In genomic region chr2:219434718-219435525, GRCh38 we compare ENCODE assay signal across 9 cellular contexts. TPM values are rescaled to one million over a fixed set of nuclear protein-coding genes. Genes with fewer than 3 reads are reported as not detected.
DNase-seq lines count a peak whose midpoint lies in the region; ATAC-seq and TF ChIP-seq lines count a peak whose summit lies in the region.
"Had no signal": no experiment of that assay in that cellular context is flagged by ENCODE, and none has a peak within 500 bp of the region (broad histone marks: within the 10 kb centered on the region; RNA-seq: fewer than 3 reads in every experiment).

Gene SPEG (plus strand): TSS chr2:219434843. CDS start chr2:219434978, 135 bp downstream.

- H3K36me3 Mint-ChIP-seq in stimulated activated memory B cell treated with anti-CD40 and anti-IgM and Interleukin-4, amounts not matched to agents 10 μg/mL and 1 μg/mL and 100 μg/mL, for 72 hours, result no peaks in the 10 kb centered on the region
- no peaks in the 10 kb centered on the region for H3K36me3 Mint-ChIP-seq in stimulated activated effector memory CD8-positive, alpha-beta T cell treated with anti-CD3 and anti-CD28 coated beads, Interleukin-12 subunit alpha, Interleukin-12 subunit beta, amount 100 ng/mL, for 72 hours

- intact Hi-C loops in left lung (cut with DNase I), result no loop called here

- H3K9me3 Mint-ChIP-seq in stimulated activated memory B cell treated with anti-CD40 and anti-IgM and Interleukin-4, amounts not matched to agents 10 μg/mL and 1 μg/mL and 100 μg/mL, for 72 hours, result no peaks in the 10 kb centered on the region
- no peaks in the 10 kb centered on the region for H3K9me3 Mint-ChIP-seq in stimulated activated effector memory CD8-positive, alpha-beta T cell treated with anti-CD3 and anti-CD28 coated beads, Interleukin-12 subunit alpha, Interleukin-12 subunit beta, amount 100 ng/mL, for 72 hours

- no peak within 1 kb of the TSS for H3K27ac ChIP-seq in left lung

- H3K27me3 ChIP-seq in MG63 (no peaks in the 10 kb centered on the region), left lung (peaks cover 14 to 68% of the 10 kb centered on the region in 2 donors)

- peaks cover 11% of the 10 kb centered on the region for H3K27me3 Mint-ChIP-seq in stimulated activated memory B cell treated with anti-CD40 and anti-IgM and Interleukin-4, amounts not matched to agents 10 μg/mL and 1 μg/mL and 100 μg/mL, for 72 hours

- no peak within 1 kb of the TSS for H3K4me3 Mint-ChIP-seq in stimulated activated memory B cell treated with anti-CD40 and anti-IgM and Interleukin-4, amounts not matched to agents 10 μg/mL and 1 μg/mL and 100 μg/mL, for 72 hours
- H3K4me3 Mint-ChIP-seq in stimulated activated effector memory CD8-positive, alpha-beta T cell treated with anti-CD3 and anti-CD28 coated beads, Interleukin-12 subunit alpha, Interleukin-12 subunit beta, amount 100 ng/mL, for 72 hours, result no peak within 1 kb of the TSS

- H3K4me1 Mint-ChIP-seq in stimulated activated memory B cell treated with anti-CD40 and anti-IgM and Interleukin-4, amounts not matched to agents 10 μg/mL and 1 μg/mL and 100 μg/mL, for 72 hours, result no peaks in the 10 kb centered on the region
- H3K4me1 Mint-ChIP-seq in stimulated activated effector memory CD8-positive, alpha-beta T cell treated with anti-CD3 and anti-CD28 coated beads, Interleukin-12 subunit alpha, Interleukin-12 subunit beta, amount 100 ng/mL, for 72 hours, result no peaks in the 10 kb centered on the region

- H3K36me3 ChIP-seq in MG63 (no peaks in the 10 kb centered on the region), left lung (no peaks in the 10 kb centered on the region)

- peaks cover 0 to 9% of the 10 kb centered on the region in 2 donors for H3K4me1 ChIP-seq in left lung

- H3K27ac Mint-ChIP-seq in stimulated activated memory B cell treated with anti-CD40 and anti-IgM and Interleukin-4, amounts not matched to agents 10 μg/mL and 1 μg/mL and 100 μg/mL, for 72 hours, result no peak within 1 kb of the TSS
- H3K27ac Mint-ChIP-seq in stimulated activated effector memory CD8-positive, alpha-beta T cell treated with anti-CD3 and anti-CD28 coated beads, Interleukin-12 subunit alpha, Interleukin-12 subunit beta, amount 100 ng/mL, for 72 hours, result no peak within 1 kb of the TSS

- ATAC-seq in left lung, result peak; percentile 23
- peak; percentile 17 for ATAC-seq in stimulated activated memory B cell treated with anti-CD40 and anti-IgM and Interleukin-4, amounts not matched to agents 10 μg/mL and 1 μg/mL and 100 μg/mL, for 72 hours
- ATAC-seq in stimulated activated effector memory CD8-positive, alpha-beta T cell treated with anti-CD3 and anti-CD28 coated beads, Interleukin-12 subunit alpha, Interleukin-12 subunit beta, amount 100 ng/mL, for 72 hours, result no peak
- ATAC-seq in GM18873 (IDR thresholded peaks at IDR 0.05; ENCODE audit: low FRiP score, unreplicated experiment), result no peak

- DNase-seq in MG63 (no peak), ecto neural progenitor cell (ENCODE audit: low spot score) (peak; percentile 64), left lung (no peak), amniotic stem cell (lab: John Stamatoyannopoulos, UW) (no peak), pons (ENCODE audit: low spot score) (no peak)
- no peak for DNase-seq in stimulated activated effector memory CD8-positive, alpha-beta T cell treated with anti-CD3 and anti-CD28 coated beads, Interleukin-12 subunit alpha, Interleukin-12 subunit beta, amount 100 ng/mL, for 72 hours (ENCODE audit: low spot score in 2 of 2)
- DNase-seq: KG1 had no signal

- H3K9me3 ChIP-seq in MG63, result no peaks in the 10 kb centered on the region
- H3K9me3 ChIP-seq in left lung, result no peaks in the 10 kb centered on the region

- H3K4me3 ChIP-seq in MG63 (no peak within 1 kb of the TSS), left lung (no peak within 1 kb of the TSS)

- no peak for TF ChIP-seq CTCF in left lung (IDR thresholded peaks at IDR 0.05)

RNA-seq across cellular contexts. Expression of gene SPEG, which starts in this region (rescaled TPM):
- total RNA-seq in MG63 (2014; rRNA removed; shearing (Covaris generic); ENCODE audit: low replicate concordance), result 11.6 and 12.6 TPM in 2 replicates
- 10 to 100 TPM in 1 of 2 donors, 1 to 10 TPM in 1; 7.3 to 11.7 TPM for total RNA-seq in left lung

Comparison
In these comparisons a context has a peak if more than half of its experiments do, and no peak if none do; other contexts are left out.
1. ATAC-seq: peak in left lung (single experiment) and stimulated activated memory B cell treated with anti-CD40 and anti-IgM and Interleukin-4, amounts not matched to agents 10 μg/mL and 1 μg/mL and 100 μg/mL, for 72 hours (single experiment); none in stimulated activated effector memory CD8-positive, alpha-beta T cell treated with anti-CD3 and anti-CD28 coated beads, Interleukin-12 subunit alpha, Interleukin-12 subunit beta, amount 100 ng/mL, for 72 hours (single experiment) and GM18873 (single experiment).